In genomic region chr14:31543969-31544799, GRCh38 we compare ENCODE assay signal across 10 cellular contexts. TPM values are rescaled to one million over a fixed set of nuclear protein-coding genes. Genes with fewer than 3 reads are reported as not detected.
A peak's percentile ranks its signal among the peaks of the same experiment; 100 is the strongest.
DNase-seq lines count a peak whose midpoint lies in the region; ATAC-seq and TF ChIP-seq lines count a peak whose summit lies in the region.
"Had no signal": no experiment of that assay in that cellular context is flagged by ENCODE, and none has a peak within 500 bp of the region (broad histone marks: within the 10 kb centered on the region; RNA-seq: fewer than 3 reads in every experiment).

No MANE protein-coding gene starts in this region.

- H2AFZ ChIP-seq in OCI-LY3 (ENCODE audit: low read depth, low read length) = no peak overlapping the region

- H3K4me3 ChIP-seq in OCI-LY3 (ENCODE audit: low read length) = no peak overlapping the region
- H3K4me3 ChIP-seq in fibroblast of villous mesenchyme (ENCODE audit: low read depth, low read length) = no peak overlapping the region

- peak; percentile 17 for DNase-seq in fibroblast of villous mesenchyme (ENCODE audit: low read depth)
- DNase-seq in middle frontal gyrus (ENCODE audit: extremely low spot score, low spot score) = no peak
- no peak for DNase-seq in globus pallidus (ENCODE audit: low spot score)
- no peak for DNase-seq in NCI-H748 treated with DMSO at 0.1 percent for 48 hours (lab: John Stamatoyannopoulos, UW)
- DNase-seq: stimulated activated CD4-positive, alpha-beta T cell treated with anti-CD3 and anti-CD28 coated beads, Interleukin-2, amount 100 ng/mL, for 24 hours had no signal

- H3K4me1 ChIP-seq in OCI-LY3 (ENCODE audit: low read length) = no peaks in the 10 kb centered on the region

- no peak overlapping the region for H3K27ac ChIP-seq in 22Rv1
- no peak overlapping the region for H3K27ac ChIP-seq in OCI-LY3 (ENCODE audit: low read length)

- no peaks in the 10 kb centered on the region for H4K20me1 ChIP-seq in OCI-LY3 (ENCODE audit: insufficient read depth, low read length)

- ATAC-seq in GM18907 (IDR thresholded peaks at IDR 0.05; ENCODE audit: unreplicated experiment) = peak; percentile 68
- no peak for ATAC-seq in GM21526 (IDR thresholded peaks at IDR 0.05; ENCODE audit: low FRiP score, unreplicated experiment)

- peak overlapping the region; percentile 20; the same call in 1 of the 2 replicates for H3K4me2 ChIP-seq in OCI-LY3 (ENCODE audit: low read length)

- H3K79me2 ChIP-seq in OCI-LY3 (ENCODE audit: low read length) = no peaks in the 10 kb centered on the region

- no peaks in the 10 kb centered on the region for H3K27me3 ChIP-seq in OCI-LY3 (ENCODE audit: low read depth, low read length)

- H3K36me3 ChIP-seq in OCI-LY3 (replicated peaks; ENCODE audit: low read depth, low read length) = no peaks in the 10 kb centered on the region

- peak; percentile 30; the same call in 1 of the 2 replicates for TF ChIP-seq CTCF in 22Rv1 (IDR thresholded peaks at IDR 0.05)
- TF ChIP-seq CTCF in OCI-LY3 (IDR thresholded peaks at IDR 0.05; ENCODE audit: low read depth, low read length) = peak; percentile 28
- TF ChIP-seq CTCF in fibroblast of villous mesenchyme (IDR thresholded peaks at IDR 0.05; ENCODE audit: insufficient read depth, low read depth, low read length) = peak; percentile 47

- no peak overlapping the region for H3K9ac ChIP-seq in OCI-LY3 (ENCODE audit: low read length)

- H3K9me3 ChIP-seq in OCI-LY3 (ENCODE audit: insufficient read depth, low read length) = no peaks in the 10 kb centered on the region

RNA-seq across cellular contexts. Expression of gene NUBPL, which starts 17.0 kb away (rescaled TPM):
- 12.1 and 12.2 TPM in 2 replicates for total RNA-seq in fibroblast of villous mesenchyme

RNA-seq across cellular contexts. Expression of gene GPR33, which starts 56.3 kb away (rescaled TPM):
- not detected in 2 replicates for total RNA-seq in fibroblast of villous mesenchyme
- total RNA-seq: MCF 10A had no signal
